13 cellular contexts compared by ENCODE assay signal in the genomic region with DNA sequence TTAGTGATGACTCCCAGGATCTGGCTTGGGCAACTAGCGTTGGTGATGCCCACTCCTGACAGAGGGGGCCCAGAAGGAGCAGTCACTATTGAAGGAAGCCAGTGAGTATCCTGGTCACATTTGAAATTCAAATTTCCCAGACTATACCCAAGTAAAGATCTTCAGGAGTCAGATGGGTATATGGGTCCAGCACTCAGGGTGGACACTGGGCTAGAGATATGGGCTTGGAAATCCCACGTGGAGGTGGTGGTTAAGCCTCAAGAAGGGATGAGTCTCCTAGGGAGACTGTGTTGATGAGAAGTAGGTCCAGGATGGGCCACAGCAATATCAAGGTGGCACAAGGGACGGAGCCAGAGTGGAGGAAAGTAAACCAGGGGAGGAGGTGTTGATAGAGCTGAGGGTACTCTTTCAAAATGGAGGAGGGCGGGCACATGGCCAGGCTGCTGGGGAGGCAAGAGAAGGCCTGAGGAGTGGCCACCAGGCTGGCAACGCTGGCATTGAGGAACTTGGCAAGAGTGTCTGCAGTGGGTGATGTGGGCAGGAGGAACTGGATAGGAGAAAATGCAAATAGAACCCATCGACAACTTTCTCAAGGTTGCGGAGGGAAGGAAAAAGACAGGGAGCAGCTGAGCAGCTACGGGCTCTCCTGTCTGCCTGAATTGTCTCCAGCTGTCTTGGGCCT. TPM values are rescaled to one million over a fixed set of nuclear protein-coding genes. Genes with fewer than 3 reads are reported as not detected.
A peak's percentile ranks its signal among the peaks of the same experiment; 100 is the strongest.
DNase-seq lines count a peak whose midpoint lies in the region; ATAC-seq and TF ChIP-seq lines count a peak whose summit lies in the region.
"Had no signal": no experiment of that assay in that cellular context is flagged by ENCODE, and none has a peak within 500 bp of the region (broad histone marks: within the 10 kb centered on the region; RNA-seq: fewer than 3 reads in every experiment).

No MANE protein-coding gene starts in this region.

- no peak for ATAC-seq in activated CD8-positive, alpha-beta memory T cell treated with anti-CD3 and anti-CD28 coated beads, Interleukin-2, amount 10 ng/mL, durations not matched to agents 7 days and 5 days
- ATAC-seq: HCT116 had no signal

- H3K4me3 ChIP-seq in esophagus muscularis mucosa (no peak overlapping the region), HAP-1 (no peak overlapping the region)
- H3K4me3 ChIP-seq: BLaER1 treated with 17β-estradiol and CSF1 and Interleukin-3, amounts not matched to agents 10 nM and 100 nM had no signal

- H3K27me3 ChIP-seq in esophagus muscularis mucosa (peaks cover 0 to 12% (median 0%) of the 10 kb centered on the region in 4 donors), HAP-1 (ENCODE audit: low read depth) (no peaks in the 10 kb centered on the region)

- no peak for TF ChIP-seq EP300 in esophagus muscularis mucosa (IDR thresholded peaks at IDR 0.05)

- H3K4me1 Mint-ChIP-seq in activated CD8-positive, alpha-beta memory T cell treated with anti-CD3 and anti-CD28 coated beads, Interleukin-2, amount 10 ng/mL, durations not matched to agents 7 days and 5 days, result peaks cover 2% of the 10 kb centered on the region

- no peak overlapping the region for H3K27ac ChIP-seq in esophagus muscularis mucosa (replicated peaks in 1 of 4)
- H3K27ac ChIP-seq: BLaER1 treated with 17β-estradiol and CSF1 and Interleukin-3, amounts not matched to agents 10 nM and 100 nM; HL-60 had no signal

- TF ChIP-seq CTCF in esophagus muscularis mucosa (IDR thresholded peaks at IDR 0.05), result no peak

- WGBS in esophagus muscularis mucosa, result 85% methylated on average over 8 of the region's 8 CpGs

- no peaks in the 10 kb centered on the region for H3K9me3 Mint-ChIP-seq in activated CD8-positive, alpha-beta memory T cell treated with anti-CD3 and anti-CD28 coated beads, Interleukin-2, amount 10 ng/mL, durations not matched to agents 7 days and 5 days (ENCODE audit: low read depth)

- H3K4me1 ChIP-seq in esophagus muscularis mucosa, result peaks cover 11 to 27% (median 21%) of the 10 kb centered on the region in 4 donors
- H3K4me1 ChIP-seq in HAP-1, result no peaks in the 10 kb centered on the region

- intact Hi-C loops in esophagus muscularis mucosa (cut with DNase I) (loop anchor here (10.0 kb wide), 1 partner anchor 99 kb away; no protein-coding TSS in a partner anchor), posterior vena cava (cut with DNase I) (no loop called here)

- H3K36me3 Mint-ChIP-seq in activated CD8-positive, alpha-beta memory T cell treated with anti-CD3 and anti-CD28 coated beads, Interleukin-2, amount 10 ng/mL, durations not matched to agents 7 days and 5 days, result no peaks in the 10 kb centered on the region
- H3K36me3 Mint-ChIP-seq: CD4-positive, CD25-positive, alpha-beta regulatory T cell had no signal

- peaks cover 40% of the 10 kb centered on the region for H3K27me3 Mint-ChIP-seq in activated CD8-positive, alpha-beta memory T cell treated with anti-CD3 and anti-CD28 coated beads, Interleukin-2, amount 10 ng/mL, durations not matched to agents 7 days and 5 days

- DNase-seq in activated CD8-positive, alpha-beta memory T cell treated with anti-CD3 and anti-CD28 coated beads, Interleukin-2, amount 10 ng/mL, durations not matched to agents 7 days and 5 days, result peak; percentile 33
- no peak for DNase-seq in activated CD8-positive, alpha-beta memory T cell treated with anti-CD3 and anti-CD28 coated beads, Interleukin-2, amount 50 U/mL, for 48 hours
- DNase-seq in D341Med (ENCODE audit: low spot score), result peak; percentile 6
- peak; percentile 87 for DNase-seq in esophagus muscularis mucosa (ENCODE audit: extremely low spot score)
- DNase-seq in posterior vena cava (ENCODE audit: low spot score), result peak; percentile 67
- DNase-seq in HAP-1 (ENCODE audit: low spot score in 2 of 2), result no peak
- DNase-seq in MV-4-11 (lab: John Stamatoyannopoulos, UW), result no peak
- DNase-seq: 8988T; CD4-positive, CD25-positive, alpha-beta regulatory T cell; DMS 273 treated with DMSO at 0.1 percent for 48 hours had no signal

- in situ Hi-C loops in HAP-1 (cut with MboI; ENCODE audit: low sequenced_read_pairs), result no loop called here

- no peak overlapping the region for H3K4me3 Mint-ChIP-seq in activated CD8-positive, alpha-beta memory T cell treated with anti-CD3 and anti-CD28 coated beads, Interleukin-2, amount 10 ng/mL, durations not matched to agents 7 days and 5 days
- H3K4me3 Mint-ChIP-seq: CD4-positive, CD25-positive, alpha-beta regulatory T cell had no signal

- H3K36me3 ChIP-seq in esophagus muscularis mucosa (no peaks in the 10 kb centered on the region), HAP-1 (replicated peaks) (no peaks in the 10 kb centered on the region)
- H3K36me3 ChIP-seq: BLaER1 treated with 17β-estradiol and CSF1 and Interleukin-3, amounts not matched to agents 10 nM and 100 nM had no signal

- CTCF ChIA-PET in activated CD8-positive, alpha-beta memory T cell treated with anti-CD3 and anti-CD28 coated beads, Interleukin-2, amount 10 ng/mL, durations not matched to agents 7 days and 5 days (lab: Charles Lee), result no interaction called here

- H3K9me3 ChIP-seq in esophagus muscularis mucosa, result no peaks in the 10 kb centered on the region
- no peaks in the 10 kb centered on the region for H3K9me3 ChIP-seq in HAP-1

- H3K27ac Mint-ChIP-seq in activated CD8-positive, alpha-beta memory T cell treated with anti-CD3 and anti-CD28 coated beads, Interleukin-2, amount 10 ng/mL, durations not matched to agents 7 days and 5 days, result no peak overlapping the region

- TF ChIP-seq POLR2A in esophagus muscularis mucosa (IDR thresholded peaks at IDR 0.05; ENCODE audit: low read depth), result no peak

RNA-seq across cellular contexts. Expression of a gene that starts 3.7 kb away (rescaled TPM):
- not detected for total RNA-seq in activated CD8-positive, alpha-beta memory T cell treated with anti-CD3 and anti-CD28 coated beads, Interleukin-2, amount 10 ng/mL, durations not matched to agents 7 days and 5 days
- 10 to 100 TPM in 3 of 4 donors, 1 to 10 TPM in 1; 8.3 to 17.6 (median 13.8) TPM for total RNA-seq in esophagus muscularis mucosa
- total RNA-seq in posterior vena cava, result 100 to 1,000 TPM in 1 of 2 donors, 10 to 100 TPM in 1; 87.8 to 102 TPM
- total RNA-seq: CD4-positive, CD25-positive, alpha-beta regulatory T cell had no signal

Comparison
In these comparisons a context has a peak if more than half of its experiments do, and no peak if none do; other contexts are left out.
1. DNase-seq: peak in activated CD8-positive, alpha-beta memory T cell treated with anti-CD3 and anti-CD28 coated beads, Interleukin-2, amount 10 ng/mL, durations not matched to agents 7 days and 5 days (single experiment), D341Med (single experiment), esophagus muscularis mucosa (single experiment) and posterior vena cava (single experiment); none in activated CD8-positive, alpha-beta memory T cell treated with anti-CD3 and anti-CD28 coated beads, Interleukin-2, amount 50 U/mL, for 48 hours (single experiment), HAP-1 (0 of 2) and MV-4-11 (single experiment).
2. RNA of a gene that starts 3.7 kb away (total RNA-seq): 87.8 to 102 TPM in posterior vena cava and 8.3 to 17.6 TPM in esophagus muscularis mucosa; not detected in activated CD8-positive, alpha-beta memory T cell treated with anti-CD3 and anti-CD28 coated beads, Interleukin-2, amount 10 ng/mL, durations not matched to agents 7 days and 5 days; every median in the first group is over 4 times any median in the second.